In genomic region chr11:100562102-100562501, GRCh38 we compare ENCODE assay signal across 10 cellular contexts.
A peak's percentile ranks its signal among the peaks of the same experiment; 100 is the strongest.
DNase-seq lines count a peak whose midpoint lies in the region; ATAC-seq, FAIRE-seq and TF ChIP-seq lines count a peak whose summit lies in the region.
"Had no signal": no experiment of that assay in that cellular context is flagged by ENCODE, and none has a peak within 500 bp of the region (broad histone marks: within the 10 kb centered on the region; RNA-seq: fewer than 3 reads in every experiment).

No MANE protein-coding gene starts in this region.

- H3K4me3 ChIP-seq in kidney epithelial cell (ENCODE audit: low read depth, low read length) (no peak overlapping the region), upper lobe of right lung (no peak overlapping the region)
- H3K4me3 ChIP-seq: SJCRH30 had no signal

- H3K9me3 ChIP-seq in upper lobe of right lung, result no peaks in the 10 kb centered on the region
- H3K9me3 ChIP-seq: SJCRH30 had no signal

- FAIRE-seq in HTR-8/SVneo (lab: Jason Lieb, UNC), result peak; percentile 94
- no peak for FAIRE-seq in frontal cortex (lab: Jason Lieb, UNC)

- H3K4me1 ChIP-seq in upper lobe of right lung, result peaks cover 16% of the 10 kb centered on the region
- H3K4me1 ChIP-seq: SJCRH30 had no signal

- no peaks in the 10 kb centered on the region for H3K27me3 ChIP-seq in kidney epithelial cell (ENCODE audit: control insufficient read depth, insufficient read depth, low read length)
- no peaks in the 10 kb centered on the region for H3K27me3 ChIP-seq in upper lobe of right lung
- H3K27me3 ChIP-seq: SJCRH30 had no signal

- no peak for TF ChIP-seq CTCF in kidney epithelial cell (IDR thresholded peaks at IDR 0.05; ENCODE audit: insufficient read depth, low read length, poor library complexity, severe bottlenecking)
- TF ChIP-seq CTCF in upper lobe of right lung (IDR thresholded peaks at IDR 0.05), result no peak

- peak; percentile 69 for DNase-seq in HTR-8/SVneo (ENCODE audit: insufficient read length, low spot score)
- peak in 2 of 61 donors; percentile 6 to 7 for DNase-seq in caudate nucleus (lab: John Stamatoyannopoulos, UW)
- DNase-seq in kidney epithelial cell (ENCODE audit: low read depth), result peak; percentile 79
- no peak for DNase-seq in upper lobe of right lung
- DNase-seq in stimulated activated CD4-positive, alpha-beta T cell treated with anti-CD3 and anti-CD28 coated beads, Interleukin-4, amount 100 ng/mL, for 4 hours, result no peak
- no peak for DNase-seq in frontal cortex (ENCODE audit: low spot score in 2 of 2)
- DNase-seq in stimulated activated CD4-positive, alpha-beta T cell treated with anti-CD3 and anti-CD28 coated beads, Interleukin-12 subunit alpha, Interleukin-12 subunit beta, amount 100 ng/mL, for 4 hours, result no peak
- DNase-seq: immature natural killer cell, NCI-H1092 treated with DMSO at 0.1 percent for 48 hours, SJCRH30 had no signal

- intact Hi-C loops in upper lobe of right lung (cut with DNase I), result no loop called here

- H3K36me3 ChIP-seq in kidney epithelial cell (ENCODE audit: control insufficient read depth, insufficient read depth, low read length) (no peaks in the 10 kb centered on the region), upper lobe of right lung (no peaks in the 10 kb centered on the region)
- H3K36me3 ChIP-seq: SJCRH30 had no signal

- H3K27ac ChIP-seq in caudate nucleus (ENCODE audit: low read depth, low read length) (peak overlapping the region; percentile 30), upper lobe of right lung (no peak overlapping the region)
- H3K27ac ChIP-seq: SJCRH30 had no signal

- peak; percentile 30 for ATAC-seq in upper lobe of right lung

Comparison
In these comparisons a context has a peak if more than half of its experiments do, and no peak if none do; other contexts are left out.
1. DNase-seq: peak in HTR-8/SVneo (single experiment) and kidney epithelial cell (single experiment); none in upper lobe of right lung (single experiment), stimulated activated CD4-positive, alpha-beta T cell treated with anti-CD3 and anti-CD28 coated beads, Interleukin-4, amount 100 ng/mL, for 4 hours (0 of 2), frontal cortex (0 of 2) and stimulated activated CD4-positive, alpha-beta T cell treated with anti-CD3 and anti-CD28 coated beads, Interleukin-12 subunit alpha, Interleukin-12 subunit beta, amount 100 ng/mL, for 4 hours (single experiment).